Comparison of ENCODE assay signal across 8 cellular contexts in genomic region chr2:200810252-200810650, GRCh38. TPM values are rescaled to one million over a fixed set of nuclear protein-coding genes. Genes with fewer than 3 reads are reported as not detected.
A peak's percentile ranks its signal among the peaks of the same experiment; 100 is the strongest.
DNase-seq lines count a peak whose midpoint lies in the region; ATAC-seq and TF ChIP-seq lines count a peak whose summit lies in the region.

No MANE protein-coding gene starts in this region.

- H3K36me3 ChIP-seq in HUES6 (ENCODE audit: control insufficient read depth, insufficient read depth, low read length) (peaks cover 23% of the 10 kb centered on the region), mesodermal cell (ENCODE audit: control insufficient read depth, insufficient read depth, low read length) (peaks cover 15% of the 10 kb centered on the region)

- H3K27ac ChIP-seq in HUES6 (ENCODE audit: low read depth, low read length) (no peak overlapping the region), mesodermal cell (ENCODE audit: low read depth, low read length, severe bottlenecking) (peak overlapping the region; percentile 99)

- peaks cover 20% of the 10 kb centered on the region for H3K36me3 Mint-ChIP-seq in MCF 10A (ENCODE audit: insufficient read depth, unreplicated experiment)

- CTCF ChIA-PET in MCF 10A (lab: Yijun Ruan, JAX), result interaction anchor here (0.6 to 1.8 kb wide), 8 partner anchors 7 to 1513 kb away, joined by 3 to 7 read pairs (median 3); no protein-coding TSS in a partner anchor

- no peak for TF ChIP-seq CTCF in MCF 10A (IDR thresholded peaks at IDR 0.05; ENCODE audit: unreplicated experiment)

- no peaks in the 10 kb centered on the region for H3K9me3 ChIP-seq in HUES6 (ENCODE audit: control insufficient read depth, insufficient read depth, low read depth, low read length)
- no peaks in the 10 kb centered on the region for H3K9me3 ChIP-seq in mesodermal cell (ENCODE audit: control insufficient read depth, low read length)

- H3K27me3 Mint-ChIP-seq in MCF 10A (ENCODE audit: insufficient read depth, unreplicated experiment), result no peaks in the 10 kb centered on the region

- POLR2A ChIA-PET in MCF 10A (lab: Yijun Ruan, JAX), result interaction anchor here (0.7 to 3.1 kb wide), 19 partner anchors 10 to 1519 kb away, joined by 3 to 38 read pairs (median 5); partner anchors contain the start of genes CLK1, NIF3L1 and PPIL3

- H3K9ac ChIP-seq in HUES6 (ENCODE audit: low read length), result no peak overlapping the region

- H3K9me3 Mint-ChIP-seq in MCF 10A (ENCODE audit: unreplicated experiment), result no peaks in the 10 kb centered on the region

- BruUV-seq in MCF 10A (replicated peaks; lab: Mats Ljungman, UMichigan), result no TSS peak

- intact Hi-C loops in MCF 10A (cut with micrococcal nuclease), result loop anchor here (5.0 kb wide), 4 partner anchors 52 to 367 kb away; partner anchors contain the start of gene CLK1

- H3K4me3 ChIP-seq in HUES6 (ENCODE audit: low read depth, low read length) (peak overlapping the region; percentile 67; the same call in 1 of the 2 replicates), mesodermal cell (ENCODE audit: extremely low read depth, insufficient read depth, low read length, poor library complexity, severe bottlenecking) (peak overlapping the region; percentile 85)

- peak overlapping the region; percentile 99 for H3K4me3 Mint-ChIP-seq in MCF 10A (ENCODE audit: unreplicated experiment)

- WGBS in mesodermal cell (ENCODE audit: insufficient coverage in 2 of 2), 2 experiments, result 50 to 63% methylated on average over 1 of the region's 1 CpG

- H3K4me1 ChIP-seq in HUES6 (ENCODE audit: control insufficient read depth, insufficient read depth, low read length) (peaks cover 15% of the 10 kb centered on the region), mesodermal cell (ENCODE audit: control insufficient read depth, insufficient read depth, low read length, poor library complexity, severe bottlenecking) (peaks cover 18% of the 10 kb centered on the region)

- peaks cover 38% of the 10 kb centered on the region for H3K4me1 Mint-ChIP-seq in MCF 10A (ENCODE audit: insufficient read depth, unreplicated experiment)

- H3K27me3 ChIP-seq in HUES6 (ENCODE audit: control insufficient read depth, insufficient read depth, low read length), result no peaks in the 10 kb centered on the region

- DNase-seq in AG08395 (ENCODE audit: low spot score), result peak; percentile 61
- peak; percentile 53 for DNase-seq in MCF 10A (ENCODE audit: unreplicated experiment)
- no peak for DNase-seq in SW480 (ENCODE audit: low spot score)
- no peak for DNase-seq in HUDEP-2 (lab: John Stamatoyannopoulos, UW; ENCODE audit: unreplicated experiment in 76 of 76)

- peak overlapping the region; percentile 98 for H3K27ac Mint-ChIP-seq in MCF 10A (ENCODE audit: low read depth, unreplicated experiment)

- no peak for ATAC-seq in GM18870 (IDR thresholded peaks at IDR 0.05; ENCODE audit: unreplicated experiment)
- no peak for ATAC-seq in GM21786 (IDR thresholded peaks at IDR 0.05; ENCODE audit: unreplicated experiment)

RNA-seq across cellular contexts. Expression of gene BZW1, which starts 1.5 kb away (rescaled TPM):
- 353 and 371 TPM in 2 replicates for total RNA-seq in MCF 10A (2022)
- polyA plus RNA-seq in mesodermal cell (2013, experiment 1 of 2), result 300 TPM
- 309 TPM for polyA plus RNA-seq in mesodermal cell (2013, experiment 2 of 2)

RNA-seq across cellular contexts. Expression of gene CLK1, which starts 54.2 kb away (rescaled TPM):
- total RNA-seq in MCF 10A (2022), result 102 and 118 TPM in 2 replicates
- 86.6 TPM for polyA plus RNA-seq in mesodermal cell (2013, experiment 1 of 2)
- polyA plus RNA-seq in mesodermal cell (2013, experiment 2 of 2), result 120 TPM

Comparison
In these comparisons a context has a peak if more than half of its experiments do, and no peak if none do; other contexts are left out.
1. DNase-seq: peak in AG08395 (single experiment) and MCF 10A (single experiment); none in SW480 (single experiment) and HUDEP-2 (0 of 76).